Comparison of ENCODE assay signal across 22 cellular contexts in the genomic region with DNA sequence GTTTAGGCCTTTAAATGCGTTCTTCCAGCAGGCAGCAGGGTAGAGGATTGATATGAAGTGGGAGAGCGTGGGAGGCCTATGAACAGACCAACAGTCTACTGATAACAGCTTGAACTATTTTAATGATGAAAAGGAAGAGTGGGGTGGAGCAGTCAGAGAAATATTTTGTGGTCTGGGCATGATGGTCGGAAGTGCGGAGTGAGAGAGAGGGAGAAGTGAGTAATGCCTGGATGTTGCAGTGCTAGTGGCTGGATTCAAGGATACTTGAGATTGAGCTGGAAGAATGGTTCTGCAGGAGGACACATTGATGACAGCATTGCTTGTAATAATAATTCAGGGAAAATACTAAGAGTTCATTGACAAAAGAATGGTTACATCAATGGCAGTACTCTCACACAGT.
DNase-seq lines count a peak whose midpoint lies in the region; FAIRE-seq and TF ChIP-seq lines count a peak whose summit lies in the region.
"Had no signal": no experiment of that assay in that cellular context is flagged by ENCODE, and none has a peak within 500 bp of the region (broad histone marks: within the 10 kb centered on the region; RNA-seq: fewer than 3 reads in every experiment).

No MANE protein-coding gene starts in this region.

- H3K36me3 ChIP-seq in brain microvascular endothelial cell (replicated peaks) = peaks cover 3% of the 10 kb centered on the region
- no peaks in the 10 kb centered on the region for H3K36me3 ChIP-seq in CD4-positive, alpha-beta memory T cell (ENCODE audit: insufficient read depth, low read length)

- TF ChIP-seq CTCF in brain microvascular endothelial cell (IDR thresholded peaks at IDR 0.05; ENCODE audit: low read depth, low read length, missing control alignments) = no peak
- TF ChIP-seq CTCF in GM20000 (IDR thresholded peaks at IDR 0.05; ENCODE audit: extremely low read depth, missing control alignments) = no peak

- DNase-seq in COLO829 (ENCODE audit: low spot score) (peak; percentile 17), HTR-8/SVneo (ENCODE audit: insufficient read length, low spot score) (peak; percentile 20), brain microvascular endothelial cell (peak; percentile 88), kidney glomerular epithelial cell (lab: John Stamatoyannopoulos, UW) (peak; percentile 77), C1 segment of cervical spinal cord (lab: John Stamatoyannopoulos, UW) (no peak), GM20000 (ENCODE audit: low spot score) (no peak)
- no peak for DNase-seq in CD4-positive, alpha-beta memory T cell
- no peak for DNase-seq in stimulated activated CD4-positive, alpha-beta T cell treated with anti-CD3 and anti-CD28 coated beads, Interleukin-4, amount 100 ng/mL, for 1 hour
- DNase-seq: activated CD8-positive, alpha-beta T cell treated with anti-CD3 and anti-CD28 coated beads, Interleukin-2, amount 10 ng/mL, durations not matched to agents 7 days and 5 days; body of pancreas; effector CD4-positive, alpha-beta T cell; GOT3; NCI-H1092 treated with DMSO at 0.1 percent for 48 hours; NCI-H2171 treated with DMSO at 0.1 percent for 48 hours; SJCRH30; stimulated activated naive CD8-positive, alpha-beta T cell treated with anti-CD3 and anti-CD28 coated beads, Interleukin-15, Interleukin-2, amounts not matched to agents 100 U/mL and 50 U/mL, for 24 hours had no signal

- H3K9me3 Mint-ChIP-seq in CD4-positive, alpha-beta memory T cell = no peaks in the 10 kb centered on the region
- H3K9me3 Mint-ChIP-seq: activated T-helper 2 cell treated with anti-CD3 and anti-CD28 coated beads, Interferon-gamma antibody, Interleukin-2, Interleukin-4, amounts not matched to agents 10 μg/mL and 5 μg/mL and 100 μg/mL, durations not matched to agents 14 hours and 24 hours and 36 hours had no signal

- peaks cover 15 to 32% of the 10 kb centered on the region in 2 donors for H3K36me3 Mint-ChIP-seq in CD4-positive, alpha-beta memory T cell

- no peaks in the 10 kb centered on the region for H3K4me1 Mint-ChIP-seq in CD4-positive, alpha-beta memory T cell

- H3K27me3 Mint-ChIP-seq in CD4-positive, alpha-beta memory T cell = no peaks in the 10 kb centered on the region

- H3K4me3 Mint-ChIP-seq in CD4-positive, alpha-beta memory T cell = no peak overlapping the region
- H3K4me3 Mint-ChIP-seq: activated CD8-positive, alpha-beta T cell treated with anti-CD3 and anti-CD28 coated beads, Interleukin-2, amount 10 ng/mL, durations not matched to agents 7 days and 5 days had no signal

- H3K27ac Mint-ChIP-seq in CD4-positive, alpha-beta memory T cell = no peak overlapping the region
- H3K27ac Mint-ChIP-seq: activated CD8-positive, alpha-beta T cell treated with anti-CD3 and anti-CD28 coated beads, Interleukin-2, amount 10 ng/mL, durations not matched to agents 7 days and 5 days; activated T-helper 2 cell treated with anti-CD3 and anti-CD28 coated beads, Interferon-gamma antibody, Interleukin-2, Interleukin-4, amounts not matched to agents 10 μg/mL and 5 μg/mL and 100 μg/mL, durations not matched to agents 14 hours and 24 hours and 36 hours had no signal

- CTCF ChIA-PET in CD4-positive, alpha-beta memory T cell (lab: Charles Lee; ENCODE audit: partially characterized antibody) = no interaction called here

- in situ Hi-C loops in brain microvascular endothelial cell (cut with HindIII; ENCODE audit: low pct_ligation_motif_present, low sequenced_read_pairs) = no loop called here

- no peaks in the 10 kb centered on the region for H3K27me3 ChIP-seq in brain microvascular endothelial cell (replicated peaks)
- H3K27me3 ChIP-seq in CD4-positive, alpha-beta memory T cell (ENCODE audit: insufficient read depth, low read length) = no peaks in the 10 kb centered on the region
- H3K27me3 ChIP-seq: BLaER1 treated with 17β-estradiol and CSF1 and Interleukin-3, amounts not matched to agents 10 nM and 100 nM; body of pancreas; SJCRH30 had no signal

- intact Hi-C loops in CD4-positive, alpha-beta memory T cell (cut with micrococcal nuclease) = no loop called here

- peak overlapping the region; percentile 61 for H3K27ac ChIP-seq in brain microvascular endothelial cell
- no peak overlapping the region for H3K27ac ChIP-seq in CD4-positive, alpha-beta memory T cell (ENCODE audit: low read depth, low read length)
- H3K27ac ChIP-seq: BLaER1 treated with 17β-estradiol and CSF1 and Interleukin-3, amounts not matched to agents 10 nM and 100 nM; body of pancreas; SJCRH30; skin epidermis had no signal

- no peaks in the 10 kb centered on the region for H3K4me1 ChIP-seq in CD4-positive, alpha-beta memory T cell (ENCODE audit: insufficient read depth, low read length)
- H3K4me1 ChIP-seq: body of pancreas, SJCRH30 had no signal

- H3K9me3 ChIP-seq in CD4-positive, alpha-beta memory T cell (ENCODE audit: control insufficient read depth in 1 of 2, low read length in 2 of 2) = no peaks in the 10 kb centered on the region
- H3K9me3 ChIP-seq: BLaER1 treated with 17β-estradiol and CSF1 and Interleukin-3, amounts not matched to agents 10 nM and 100 nM; body of pancreas; SJCRH30 had no signal

- FAIRE-seq in HTR-8/SVneo (lab: Jason Lieb, UNC) = peak; percentile 51
- FAIRE-seq: GM12892, islet of Langerhans, TTC549 had no signal

- POLR2A ChIA-PET in CD4-positive, alpha-beta memory T cell (lab: Charles Lee; ENCODE audit: partially characterized antibody) = no interaction called here

- no peak overlapping the region for H3K4me3 ChIP-seq in brain microvascular endothelial cell (ENCODE audit: low read depth, low read length)
- H3K4me3 ChIP-seq in CD4-positive, alpha-beta memory T cell (ENCODE audit: low read length in 2 of 2) = no peak overlapping the region
- H3K4me3 ChIP-seq: BLaER1 treated with 17β-estradiol and CSF1 and Interleukin-3, amounts not matched to agents 10 nM and 100 nM; body of pancreas; SJCRH30; skin epidermis had no signal

Comparison
In these comparisons a context has a peak if more than half of its experiments do, and no peak if none do; other contexts are left out.
1. DNase-seq: peak in COLO829 (single experiment), HTR-8/SVneo (single experiment), brain microvascular endothelial cell (single experiment) and kidney glomerular epithelial cell (single experiment); none in CD4-positive, alpha-beta memory T cell (0 of 5), C1 segment of cervical spinal cord (0 of 14), stimulated activated CD4-positive, alpha-beta T cell treated with anti-CD3 and anti-CD28 coated beads, Interleukin-4, amount 100 ng/mL, for 1 hour (single experiment) and GM20000 (single experiment).